In the genomic region with DNA sequence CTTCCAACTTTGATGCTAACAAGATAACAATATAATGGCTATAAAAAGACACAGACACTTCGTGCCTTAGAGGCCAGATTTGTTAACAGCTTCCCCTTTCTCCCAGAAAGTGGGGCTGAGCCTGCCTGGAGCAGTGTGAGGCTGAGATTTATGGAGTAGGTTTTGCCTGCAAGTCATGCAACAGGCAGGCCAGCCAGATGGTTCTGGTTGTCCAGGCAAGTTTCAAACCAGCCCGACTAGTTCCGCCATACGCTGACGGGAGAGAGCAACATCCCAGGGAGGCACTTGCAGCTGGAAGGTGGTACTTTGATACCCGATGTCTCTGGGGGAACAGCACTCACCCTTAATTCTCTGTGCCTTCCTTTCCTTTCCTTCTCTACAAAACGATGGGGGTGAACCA, we compare ENCODE assay signal across 10 cellular contexts.
DNase-seq lines count a peak whose midpoint lies in the region; ATAC-seq and TF ChIP-seq lines count a peak whose summit lies in the region.
"Had no signal": no experiment of that assay in that cellular context is flagged by ENCODE, and none has a peak within 500 bp of the region (broad histone marks: within the 10 kb centered on the region; RNA-seq: fewer than 3 reads in every experiment).

No MANE protein-coding gene starts in this region.

- peaks cover 0 to 28% (median 4%) of the 10 kb centered on the region in 4 donors for H3K4me1 ChIP-seq in tibial artery

- POLR2A ChIA-PET in activated B cell treated with CpG ODN at 0.5 μM for 24 hours (lab: Charles Lee), result interaction anchor here (1.1 to 3.4 kb wide), 2 partner anchors 18 to 21 kb away, joined by 4 to 17 read pairs; no protein-coding TSS in a partner anchor

- H3K27me3 Mint-ChIP-seq in activated B cell treated with CpG ODN at 0.5 μM for 24 hours, result no peaks in the 10 kb centered on the region
- H3K27me3 Mint-ChIP-seq: memory B cell had no signal

- H3K4me3 Mint-ChIP-seq in activated B cell treated with CpG ODN at 0.5 μM for 24 hours, result no peak overlapping the region
- H3K4me3 Mint-ChIP-seq: activated naive CD4-positive, alpha-beta T cell treated with anti-CD3 and anti-CD28 coated beads, Interleukin-2, amount 50 U/mL, for 24 hours had no signal

- H3K27ac ChIP-seq in tibial artery, result peak overlapping the region in 1 of 2 donors; percentile 10

- intact Hi-C loops in activated B cell treated with CpG ODN at 0.5 μM for 24 hours (cut with micrococcal nuclease), result loop anchor here (1.0 to 5.0 kb wide), 5 partner anchors 33 to 229 kb away; partner anchors contain the start of genes CFAP61 and CRNKL1
- intact Hi-C loops in left colon (cut with DNase I, micrococcal nuclease), result no loop called here
- intact Hi-C loops in tibial artery (cut with DNase I; ENCODE audit: low total_unique reads), result no loop called here

- peaks cover 48% of the 10 kb centered on the region for H3K4me1 Mint-ChIP-seq in activated B cell treated with CpG ODN at 0.5 μM for 24 hours

- CTCF ChIA-PET in activated B cell treated with CpG ODN at 0.5 μM for 24 hours (lab: Charles Lee), result interaction anchor here (1.0 kb wide), 1 partner anchor 70 kb away, joined by 3 read pairs; no protein-coding TSS in a partner anchor

- peak overlapping the region; percentile 12 to 13 for H3K4me3 ChIP-seq in tibial artery

- H3K27me3 ChIP-seq in tibial artery, result no peaks in the 10 kb centered on the region

- no peak for TF ChIP-seq CTCF in activated B cell treated with CpG ODN at 0.5 μM for 24 hours (IDR thresholded peaks at IDR 0.05)
- no peak for TF ChIP-seq CTCF in tibial artery (IDR thresholded peaks at IDR 0.05)

- peak; percentile 45 for DNase-seq in NCI-H2196 (lab: John Stamatoyannopoulos, UW; ENCODE audit: unreplicated experiment)
- DNase-seq in NCI-H2196 treated with DMSO at 0.1 percent for 48 hours (lab: John Stamatoyannopoulos, UW; ENCODE audit: unreplicated experiment), result no peak
- DNase-seq in activated B cell treated with CpG ODN at 0.5 μM for 24 hours, result no peak
- DNase-seq in left colon, result peak; percentile 66 to 80
- DNase-seq in tibial artery, result no peak
- DNase-seq in NCI-H1930 (lab: John Stamatoyannopoulos, UW), result no peak

- no peaks in the 10 kb centered on the region for H3K36me3 Mint-ChIP-seq in activated B cell treated with CpG ODN at 0.5 μM for 24 hours (ENCODE audit: low read depth)
- H3K36me3 Mint-ChIP-seq: activated naive CD4-positive, alpha-beta T cell treated with anti-CD3 and anti-CD28 coated beads, Interleukin-2, amount 50 U/mL, for 24 hours; memory B cell had no signal

- no peaks in the 10 kb centered on the region for H3K9me3 ChIP-seq in tibial artery

- H3K9me3 Mint-ChIP-seq in activated B cell treated with CpG ODN at 0.5 μM for 24 hours, result no peaks in the 10 kb centered on the region
- H3K9me3 Mint-ChIP-seq: activated naive CD4-positive, alpha-beta T cell treated with anti-CD3 and anti-CD28 coated beads, Interleukin-2, amount 50 U/mL, for 24 hours; memory B cell had no signal

- peak overlapping the region; percentile 0 for H3K27ac Mint-ChIP-seq in activated B cell treated with CpG ODN at 0.5 μM for 24 hours
- H3K27ac Mint-ChIP-seq: activated naive CD4-positive, alpha-beta T cell treated with anti-CD3 and anti-CD28 coated beads, Interleukin-2, amount 50 U/mL, for 24 hours had no signal

- peaks cover 0 to 24% (median 23%) of the 10 kb centered on the region in 3 donors for H3K36me3 ChIP-seq in tibial artery

- ATAC-seq in activated B cell treated with CpG ODN at 0.5 μM for 24 hours (ENCODE audit: low read depth) (no peak), left colon (peak; percentile 60), HG03280 (IDR thresholded peaks at IDR 0.05; ENCODE audit: unreplicated experiment) (no peak), HG03378 (IDR thresholded peaks at IDR 0.05; ENCODE audit: unreplicated experiment) (no peak)

Comparison
In these comparisons a context has a peak if more than half of its experiments do, and no peak if none do; other contexts are left out.
1. DNase-seq: peak in NCI-H2196 (single experiment) and left colon (2 of 2); none in NCI-H2196 treated with DMSO at 0.1 percent for 48 hours (single experiment), activated B cell treated with CpG ODN at 0.5 μM for 24 hours (single experiment), tibial artery (0 of 2) and NCI-H1930 (0 of 2).